Comparison of ENCODE assay signal across 8 cellular contexts in genomic region chr1:41917835-41918449, GRCh38. TPM values are rescaled to one million over a fixed set of nuclear protein-coding genes. Genes with fewer than 3 reads are reported as not detected.
DNase-seq lines count a peak whose midpoint lies in the region; ATAC-seq and TF ChIP-seq lines count a peak whose summit lies in the region.

No MANE protein-coding gene starts in this region.

- CTCF ChIA-PET in BJ (lab: Yijun Ruan, JAX): interaction anchor here (1.1 to 1.5 kb wide), 2 partner anchors 10 to 113 kb away, joined by 4 read pairs; no protein-coding TSS in a partner anchor

- DNase-seq in BJ (ENCODE audit: low read depth): no peak
- peak; percentile 23 for DNase-seq in central memory CD4-positive, alpha-beta T cell
- DNase-seq in kidney tubule cell (ENCODE audit: low spot score): peak; percentile 49
- peak; percentile 24 for DNase-seq in stimulated activated CD4-positive, alpha-beta T cell treated with anti-CD3 and anti-CD28 coated beads, Interleukin-1b, Interleukin-23, amount 100 ng/mL, for 48 hours
- no peak for DNase-seq in mesenteric fat pad (ENCODE audit: low spot score)

- H3K4me3 Mint-ChIP-seq in T-helper 1 cell treated with Interleukin-12 subunit alpha and Interleukin-12 subunit beta and Interleukin-4 antibody, amounts not matched to agents 30 μg/mL and 1 μg/mL, for 36 hours: peak overlapping the region; percentile 78

- ATAC-seq in HG03354 (IDR thresholded peaks at IDR 0.05; ENCODE audit: poor library complexity, severe bottlenecking, unreplicated experiment) (peak; percentile 53), GM18858 (IDR thresholded peaks at IDR 0.05; ENCODE audit: unreplicated experiment) (no peak)

- TF ChIP-seq CTCF in BJ (IDR thresholded peaks at IDR 0.05; ENCODE audit: insufficient read depth, low read depth, low read length): no peak

- H3K36me3 ChIP-seq in BJ (ENCODE audit: control insufficient read depth, insufficient read depth, low read length): no peaks in the 10 kb centered on the region

- peaks cover 7% of the 10 kb centered on the region for H3K27me3 Mint-ChIP-seq in T-helper 1 cell treated with Interleukin-12 subunit alpha and Interleukin-12 subunit beta and Interleukin-4 antibody, amounts not matched to agents 30 μg/mL and 1 μg/mL, for 36 hours (ENCODE audit: low read depth)

- peaks cover 3% of the 10 kb centered on the region for H3K36me3 Mint-ChIP-seq in T-helper 1 cell treated with Interleukin-12 subunit alpha and Interleukin-12 subunit beta and Interleukin-4 antibody, amounts not matched to agents 30 μg/mL and 1 μg/mL, for 36 hours (ENCODE audit: low read depth)

- peak overlapping the region; percentile 48 for H3K4me3 ChIP-seq in BJ (ENCODE audit: low read depth, low read length)

- POLR2A ChIA-PET in BJ (lab: Charles Lee): no interaction called here

- no peaks in the 10 kb centered on the region for H3K27me3 ChIP-seq in BJ (ENCODE audit: control insufficient read depth, insufficient read depth, low read length)

- peaks cover 66% of the 10 kb centered on the region for H3K4me1 Mint-ChIP-seq in T-helper 1 cell treated with Interleukin-12 subunit alpha and Interleukin-12 subunit beta and Interleukin-4 antibody, amounts not matched to agents 30 μg/mL and 1 μg/mL, for 36 hours (ENCODE audit: low read depth)

- H3K9me3 Mint-ChIP-seq in T-helper 1 cell treated with Interleukin-12 subunit alpha and Interleukin-12 subunit beta and Interleukin-4 antibody, amounts not matched to agents 30 μg/mL and 1 μg/mL, for 36 hours: peaks cover 3% of the 10 kb centered on the region

- peak overlapping the region; percentile 92 for H3K27ac Mint-ChIP-seq in T-helper 1 cell treated with Interleukin-12 subunit alpha and Interleukin-12 subunit beta and Interleukin-4 antibody, amounts not matched to agents 30 μg/mL and 1 μg/mL, for 36 hours

RNA-seq across cellular contexts. Expression of gene HIVEP3, which starts 0.8 kb away (rescaled TPM):
- polyA plus RNA-seq in BJ (2011; rRNA removed): 3.7 and 4.0 TPM in 2 replicates
- 2.3 and 3.4 TPM in 2 replicates for polyA minus RNA-seq in BJ (2011; rRNA and poly(A)+ RNA removed)
- 19.9 TPM for total RNA-seq in mesenteric fat pad

Comparison
In these comparisons a context has a peak if more than half of its experiments do, and no peak if none do; other contexts are left out.
1. DNase-seq: peak in central memory CD4-positive, alpha-beta T cell (single experiment), kidney tubule cell (single experiment) and stimulated activated CD4-positive, alpha-beta T cell treated with anti-CD3 and anti-CD28 coated beads, Interleukin-1b, Interleukin-23, amount 100 ng/mL, for 48 hours (single experiment); none in BJ (single experiment) and mesenteric fat pad (single experiment).